ENCODE assay signal across 8 cellular contexts in the genomic region with DNA sequence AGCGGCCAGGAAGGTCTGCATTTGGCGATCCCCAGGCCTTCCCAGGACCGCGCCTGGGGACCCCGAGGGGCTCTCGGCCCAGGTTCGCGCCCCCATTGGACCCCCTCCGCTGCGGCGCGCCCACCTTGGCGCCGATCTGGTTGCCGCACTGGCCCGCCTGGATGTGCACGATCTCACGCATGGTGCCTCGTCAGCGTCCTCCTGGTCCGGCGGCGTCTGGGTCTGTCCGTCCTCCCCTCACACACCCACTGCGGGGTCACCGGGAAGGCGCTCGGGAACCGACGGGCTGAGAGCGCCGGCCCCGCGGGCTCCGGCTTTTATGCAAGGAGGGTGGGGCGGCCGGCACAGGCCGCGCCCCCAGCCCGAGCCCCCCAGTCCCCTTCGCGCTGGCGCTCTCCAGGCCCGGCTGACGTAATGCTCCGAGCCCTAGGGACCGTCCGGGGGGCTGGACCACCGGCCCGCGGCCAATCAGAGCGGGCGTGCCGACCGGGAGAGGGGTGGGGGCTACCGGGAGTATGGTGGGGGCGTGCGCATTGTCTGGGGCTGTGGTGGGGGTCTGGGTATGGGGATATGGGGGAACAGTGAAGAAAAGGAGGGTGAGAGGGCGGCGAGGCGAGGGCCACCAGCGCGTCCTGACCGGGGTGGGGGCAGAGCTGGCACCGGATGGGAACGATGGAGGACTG. TPM values are rescaled to one million over a fixed set of nuclear protein-coding genes. Genes with fewer than 3 reads are reported as not detected.
A peak's percentile ranks its signal among the peaks of the same experiment; 100 is the strongest.
DNase-seq lines count a peak whose midpoint lies in the region; ATAC-seq and TF ChIP-seq lines count a peak whose summit lies in the region.

TSS of gene TUBB2B (minus strand) at position 291 of the 683 bp plus-strand sequence. CDS start at position 181, 110 bp downstream.

- ATAC-seq in natural killer cell (no peak), GM21619 (IDR thresholded peaks at IDR 0.05; ENCODE audit: unreplicated experiment) (no peak), HG02973 (IDR thresholded peaks at IDR 0.05; ENCODE audit: unreplicated experiment) (no peak), HG03520 (IDR thresholded peaks at IDR 0.05; ENCODE audit: unreplicated experiment) (no peak)

- H3K36me3 Mint-ChIP-seq in natural killer cell: no peaks in the 10 kb centered on the region

- WGBS in esophagus muscularis mucosa: 3% methylated on average over 21 of the region's 66 CpGs

- TF ChIP-seq EP300 in esophagus muscularis mucosa (IDR thresholded peaks at IDR 0.05): no peak

- peaks cover 36 to 55% of the 10 kb centered on the region in 2 donors for H3K4me1 Mint-ChIP-seq in natural killer cell

- peaks cover 60 to 67% of the 10 kb centered on the region in 2 donors for H3K27me3 Mint-ChIP-seq in natural killer cell (ENCODE audit: low read depth in 2 of 2)

- intact Hi-C loops in esophagus muscularis mucosa (cut with DNase I) (no loop called here), natural killer cell (cut with micrococcal nuclease) (no loop called here)

- H3K4me1 ChIP-seq in KMS-11 (ENCODE audit: low read depth, poor library complexity, severe bottlenecking) (peaks cover 34% of the 10 kb centered on the region), esophagus muscularis mucosa (peaks cover 41 to 61% (median 60%) of the 10 kb centered on the region in 4 donors)

- no peaks in the 10 kb centered on the region for H4K20me1 ChIP-seq in KMS-11 (ENCODE audit: insufficient read depth)

- peak within 1 kb of the TSS; percentile 99 for H3K4me2 ChIP-seq in KMS-11

- H3K27me3 ChIP-seq in KMS-11 (ENCODE audit: insufficient read depth, low read depth): peaks cover 17% of the 10 kb centered on the region; the same call in 1 of the 2 replicates
- peaks cover 0 to 55% (median 17%) of the 10 kb centered on the region in 4 donors for H3K27me3 ChIP-seq in esophagus muscularis mucosa

- H2AFZ ChIP-seq in KMS-11 (ENCODE audit: low read depth): peak within 1 kb of the TSS; percentile 90

- peak within 1 kb of the TSS; percentile 78 for H3K4me3 Mint-ChIP-seq in natural killer cell

- peak within 1 kb of the TSS; percentile 63; the same call in 1 of the 2 replicates for H3K9ac ChIP-seq in KMS-11

- DNase-seq in DMS 273 treated with DMSO at 0.1 percent for 48 hours (lab: John Stamatoyannopoulos, UW): peak; percentile 29
- DNase-seq in SHP77 (lab: John Stamatoyannopoulos, UW): peak; percentile 88 to 93
- DNase-seq in esophagus muscularis mucosa (ENCODE audit: extremely low spot score): no peak
- DNase-seq in natural killer cell: no peak

- H3K36me3 ChIP-seq in KMS-11 (ENCODE audit: insufficient read depth): no peaks in the 10 kb centered on the region
- no peaks in the 10 kb centered on the region for H3K36me3 ChIP-seq in esophagus muscularis mucosa

- H3K9me3 Mint-ChIP-seq in natural killer cell: no peaks in the 10 kb centered on the region

- H3K27ac ChIP-seq in KMS-11 (peak within 1 kb of the TSS; percentile 43; the same call in 1 of the 2 replicates), esophagus muscularis mucosa (replicated peaks in 1 of 4) (peak within 1 kb of the TSS in 2 of 4 donors; percentile 24 to 53)

- no peak within 1 kb of the TSS for H3K27ac Mint-ChIP-seq in natural killer cell

- no peak for TF ChIP-seq CTCF in KMS-11 (conservative IDR thresholded peaks at IDR 0.05; ENCODE audit: low read depth, low read length)
- no peak for TF ChIP-seq CTCF in esophagus muscularis mucosa (IDR thresholded peaks at IDR 0.05)
- TF ChIP-seq CTCF in natural killer cell (IDR thresholded peaks at IDR 0.05): no peak

- H3K4me3 ChIP-seq in KMS-11 (IDR thresholded peaks at IDR 0.05; ENCODE audit: insufficient read depth, low read depth, low read length): no peak within 1 kb of the TSS
- H3K4me3 ChIP-seq in esophagus muscularis mucosa: peak within 1 kb of the TSS; percentile 54 to 67 (median 56)

- H3K9me3 ChIP-seq in esophagus muscularis mucosa: no peaks in the 10 kb centered on the region

- no peak for TF ChIP-seq POLR2A in esophagus muscularis mucosa (IDR thresholded peaks at IDR 0.05; ENCODE audit: low read depth)

- H3K79me2 ChIP-seq in KMS-11 (ENCODE audit: insufficient read depth, low read depth): no peaks in the 10 kb centered on the region

RNA-seq across cellular contexts. Expression of gene TUBB2B, which starts in this region (rescaled TPM):
- total RNA-seq in esophagus muscularis mucosa (10 to 100 TPM; 12.0 to 35.8 (median 20.9) TPM), natural killer cell (under 1 TPM in 2 of 3 donors, not detected in 1; 0.66 to 0.75 TPM)

Comparison
In these comparisons a context has a peak if more than half of its experiments do, and no peak if none do; other contexts are left out.
1. RNA of gene TUBB2B (total RNA-seq): 12.0 to 35.8 TPM in esophagus muscularis mucosa; 0.66 to 0.75 TPM in natural killer cell; every median in the first group is over 4 times any median in the second.
2. DNase-seq: peak in DMS 273 treated with DMSO at 0.1 percent for 48 hours (single experiment) and SHP77 (2 of 2); none in esophagus muscularis mucosa (single experiment) and natural killer cell (single experiment).